2 cellular contexts compared by ENCODE assay signal in the genomic region with DNA sequence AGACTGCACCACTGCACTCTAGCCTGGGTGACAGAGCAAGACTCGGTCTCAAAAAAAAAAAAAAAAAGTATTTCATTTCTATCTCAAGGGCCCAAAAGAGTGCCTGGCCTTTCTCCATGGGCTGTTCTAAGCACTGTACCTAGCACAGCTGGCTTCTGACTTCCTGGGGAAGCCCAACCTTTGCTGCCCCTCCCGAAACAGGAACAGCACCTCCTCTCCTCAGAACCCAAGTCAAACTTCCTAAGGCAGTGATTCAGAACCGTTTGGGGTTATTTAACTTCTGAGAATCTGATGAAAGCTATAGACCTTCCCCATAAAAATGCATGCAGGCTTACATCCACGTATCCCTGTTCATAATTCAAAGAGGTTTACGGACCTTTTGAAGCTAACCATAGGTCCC.
TF ChIP-seq lines count a peak whose summit lies in the region.

No MANE protein-coding gene starts in this region.

TF ChIP-seq in SK-N-SH, 30 proteins besides CTCF, POLR2A, EP300 and RAD21 (continued from another document):
- TF ChIP-seq, protein P1, sequence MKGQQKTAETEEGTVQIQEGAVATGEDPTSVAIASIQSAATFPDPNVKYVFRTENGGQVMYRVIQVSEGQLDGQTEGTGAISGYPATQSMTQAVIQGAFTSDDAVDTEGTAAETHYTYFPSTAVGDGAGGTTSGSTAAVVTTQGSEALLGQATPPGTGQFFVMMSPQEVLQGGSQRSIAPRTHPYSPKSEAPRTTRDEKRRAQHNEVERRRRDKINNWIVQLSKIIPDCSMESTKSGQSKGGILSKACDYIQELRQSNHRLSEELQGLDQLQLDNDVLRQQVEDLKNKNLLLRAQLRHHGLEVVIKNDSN (IDR thresholded peaks at IDR 0.05; ENCODE audit: borderline replicate concordance, low read depth): no peak
- TF ChIP-seq, protein P2, sequence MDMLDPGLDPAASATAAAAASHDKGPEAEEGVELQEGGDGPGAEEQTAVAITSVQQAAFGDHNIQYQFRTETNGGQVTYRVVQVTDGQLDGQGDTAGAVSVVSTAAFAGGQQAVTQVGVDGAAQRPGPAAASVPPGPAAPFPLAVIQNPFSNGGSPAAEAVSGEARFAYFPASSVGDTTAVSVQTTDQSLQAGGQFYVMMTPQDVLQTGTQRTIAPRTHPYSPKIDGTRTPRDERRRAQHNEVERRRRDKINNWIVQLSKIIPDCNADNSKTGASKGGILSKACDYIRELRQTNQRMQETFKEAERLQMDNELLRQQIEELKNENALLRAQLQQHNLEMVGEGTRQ (IDR thresholded peaks at IDR 0.05; ENCODE audit: borderline replicate concordance, low read depth, low read length): no peak
- no peak for TF ChIP-seq MXI1 (IDR thresholded peaks at IDR 0.05; ENCODE audit: low read depth, low read length)
- no peak for TF ChIP-seq MEF2A (IDR thresholded peaks at IDR 0.05; ENCODE audit: borderline replicate concordance, low read depth)
- no peak for TF ChIP-seq NRF1 (IDR thresholded peaks at IDR 0.05; ENCODE audit: low read depth, low read length)
- TF ChIP-seq TCF12 (IDR thresholded peaks at IDR 0.05): no peak
- no peak for TF ChIP-seq YY1 (IDR thresholded peaks at IDR 0.05; ENCODE audit: low read depth)

TF ChIP-seq in SK-N-SH treated with all-trans-retinoic acid at 6 μM for 48 hours, 23 proteins besides CTCF, POLR2A, EP300 and RAD21 (continued from another document):
- TF ChIP-seq PPARA (CRISPR knock-in tag; IDR thresholded peaks at IDR 0.05; ENCODE audit: borderline replicate concordance) (no peak), RARB (CRISPR knock-in tag; IDR thresholded peaks at IDR 0.05) (no peak), TOX (CRISPR knock-in tag; IDR thresholded peaks at IDR 0.05; ENCODE audit: borderline replicate concordance) (no peak), GLIS3 (CRISPR knock-in tag; IDR thresholded peaks at IDR 0.05) (no peak), ZFP3 (CRISPR knock-in tag; IDR thresholded peaks at IDR 0.05) (no peak), CSDC2 (CRISPR knock-in tag; IDR thresholded peaks at IDR 0.05) (no peak)
- TF ChIP-seq, protein P3, sequence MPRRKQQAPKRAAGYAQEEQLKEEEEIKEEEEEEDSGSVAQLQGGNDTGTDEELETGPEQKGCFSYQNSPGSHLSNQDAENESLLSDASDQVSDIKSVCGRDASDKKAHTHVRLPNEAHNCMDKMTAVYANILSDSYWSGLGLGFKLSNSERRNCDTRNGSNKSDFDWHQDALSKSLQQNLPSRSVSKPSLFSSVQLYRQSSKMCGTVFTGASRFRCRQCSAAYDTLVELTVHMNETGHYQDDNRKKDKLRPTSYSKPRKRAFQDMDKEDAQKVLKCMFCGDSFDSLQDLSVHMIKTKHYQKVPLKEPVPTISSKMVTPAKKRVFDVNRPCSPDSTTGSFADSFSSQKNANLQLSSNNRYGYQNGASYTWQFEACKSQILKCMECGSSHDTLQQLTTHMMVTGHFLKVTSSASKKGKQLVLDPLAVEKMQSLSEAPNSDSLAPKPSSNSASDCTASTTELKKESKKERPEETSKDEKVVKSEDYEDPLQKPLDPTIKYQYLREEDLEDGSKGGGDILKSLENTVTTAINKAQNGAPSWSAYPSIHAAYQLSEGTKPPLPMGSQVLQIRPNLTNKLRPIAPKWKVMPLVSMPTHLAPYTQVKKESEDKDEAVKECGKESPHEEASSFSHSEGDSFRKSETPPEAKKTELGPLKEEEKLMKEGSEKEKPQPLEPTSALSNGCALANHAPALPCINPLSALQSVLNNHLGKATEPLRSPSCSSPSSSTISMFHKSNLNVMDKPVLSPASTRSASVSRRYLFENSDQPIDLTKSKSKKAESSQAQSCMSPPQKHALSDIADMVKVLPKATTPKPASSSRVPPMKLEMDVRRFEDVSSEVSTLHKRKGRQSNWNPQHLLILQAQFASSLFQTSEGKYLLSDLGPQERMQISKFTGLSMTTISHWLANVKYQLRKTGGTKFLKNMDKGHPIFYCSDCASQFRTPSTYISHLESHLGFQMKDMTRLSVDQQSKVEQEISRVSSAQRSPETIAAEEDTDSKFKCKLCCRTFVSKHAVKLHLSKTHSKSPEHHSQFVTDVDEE (CRISPR knock-in tag; IDR thresholded peaks at IDR 0.05): no peak
- TF ChIP-seq, protein P4, sequence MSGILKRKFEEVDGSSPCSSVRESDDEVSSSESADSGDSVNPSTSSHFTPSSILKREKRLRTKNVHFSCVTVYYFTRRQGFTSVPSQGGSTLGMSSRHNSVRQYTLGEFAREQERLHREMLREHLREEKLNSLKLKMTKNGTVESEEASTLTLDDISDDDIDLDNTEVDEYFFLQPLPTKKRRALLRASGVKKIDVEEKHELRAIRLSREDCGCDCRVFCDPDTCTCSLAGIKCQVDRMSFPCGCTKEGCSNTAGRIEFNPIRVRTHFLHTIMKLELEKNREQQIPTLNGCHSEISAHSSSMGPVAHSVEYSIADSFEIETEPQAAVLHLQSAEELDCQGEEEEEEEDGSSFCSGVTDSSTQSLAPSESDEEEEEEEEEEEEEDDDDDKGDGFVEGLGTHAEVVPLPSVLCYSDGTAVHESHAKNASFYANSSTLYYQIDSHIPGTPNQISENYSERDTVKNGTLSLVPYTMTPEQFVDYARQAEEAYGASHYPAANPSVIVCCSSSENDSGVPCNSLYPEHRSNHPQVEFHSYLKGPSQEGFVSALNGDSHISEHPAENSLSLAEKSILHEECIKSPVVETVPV (CRISPR knock-in tag; IDR thresholded peaks at IDR 0.05): no peak
